8 cellular contexts compared by ENCODE assay signal in genomic region chr1:117120774-117121588, GRCh38. TPM values are rescaled to one million over a fixed set of nuclear protein-coding genes. Genes with fewer than 3 reads are reported as not detected.
A peak's percentile ranks its signal among the peaks of the same experiment; 100 is the strongest.
DNase-seq lines count a peak whose midpoint lies in the region; ATAC-seq and TF ChIP-seq lines count a peak whose summit lies in the region.

No MANE protein-coding gene starts in this region.

- no peaks in the 10 kb centered on the region for H3K79me2 ChIP-seq in DND-41 (ENCODE audit: insufficient read depth, low read length)
- H3K79me2 ChIP-seq in trophoblast cell (ENCODE audit: control insufficient read depth, insufficient read depth, low read length, poor library complexity): peaks cover 12% of the 10 kb centered on the region

- H3K9me3 Mint-ChIP-seq in activated B cell treated with CpG ODN at 0.5 μM for 24 hours: no peaks in the 10 kb centered on the region

- H2BK5ac ChIP-seq in trophoblast cell (ENCODE audit: low read depth, low read length, poor library complexity): peak overlapping the region; percentile 71

- H4K12ac ChIP-seq in trophoblast cell (ENCODE audit: low read depth, low read length): peak overlapping the region; percentile 93

- H3K27me3 ChIP-seq in DND-41 (ENCODE audit: insufficient read depth, low read length, poor library complexity) (peaks cover 38% of the 10 kb centered on the region), trophoblast cell (ENCODE audit: insufficient read depth, low read length) (no peaks in the 10 kb centered on the region)

- CTCF ChIA-PET in activated B cell treated with CpG ODN at 0.5 μM for 24 hours (lab: Charles Lee): no interaction called here

- peak overlapping the region; percentile 89 for H2BK120ac ChIP-seq in trophoblast cell (ENCODE audit: insufficient read depth, low read length, poor library complexity)

- H3K9ac ChIP-seq in DND-41 (ENCODE audit: low read depth, low read length) (no peak overlapping the region), trophoblast cell (ENCODE audit: low read length) (peak overlapping the region; percentile 66)

- peak overlapping the region; percentile 93 for H2BK12ac ChIP-seq in trophoblast cell (ENCODE audit: low read length)

- no peak overlapping the region for H2AFZ ChIP-seq in DND-41 (ENCODE audit: low read depth, low read length)
- H2AFZ ChIP-seq in trophoblast cell (ENCODE audit: insufficient read depth, low read length, poor library complexity): peak overlapping the region; percentile 84

- peak; percentile 42; the same call in 2 of the 3 replicates for ATAC-seq in DND-41 (ENCODE audit: insufficient read depth, low read depth)
- peak; percentile 2 for ATAC-seq in HG02623 (IDR thresholded peaks at IDR 0.05; ENCODE audit: unreplicated experiment)
- no peak for ATAC-seq in activated B cell treated with CpG ODN at 0.5 μM for 24 hours (ENCODE audit: low read depth)
- ATAC-seq in GM19463 (IDR thresholded peaks at IDR 0.05; ENCODE audit: unreplicated experiment): no peak
- no peak for ATAC-seq in HG03097 (IDR thresholded peaks at IDR 0.05; ENCODE audit: low FRiP score, unreplicated experiment)

- H3K4ac ChIP-seq in trophoblast cell (ENCODE audit: low read depth, low read length): peak overlapping the region; percentile 84

- H4K20me1 ChIP-seq in DND-41 (ENCODE audit: insufficient read depth, low read length): peaks cover 3% of the 10 kb centered on the region; the same call in 1 of the 2 replicates

- peak overlapping the region; percentile 88 for H3K4me3 Mint-ChIP-seq in activated B cell treated with CpG ODN at 0.5 μM for 24 hours

- no peaks in the 10 kb centered on the region for H3K9me3 ChIP-seq in DND-41 (ENCODE audit: insufficient read depth, low read length, severe bottlenecking)
- no peaks in the 10 kb centered on the region for H3K9me3 ChIP-seq in trophoblast cell (ENCODE audit: insufficient read depth, low read depth, low read length)

- no peak for TF ChIP-seq CTCF in DND-41 (IDR thresholded peaks at IDR 0.05; ENCODE audit: borderline replicate concordance, extremely low read depth, low read length, poor library complexity, severe bottlenecking)
- TF ChIP-seq CTCF in activated B cell treated with CpG ODN at 0.5 μM for 24 hours (IDR thresholded peaks at IDR 0.05): no peak

- peaks cover 21% of the 10 kb centered on the region for H3K79me1 ChIP-seq in trophoblast cell (ENCODE audit: low read length)

- peak; percentile 13 for DNase-seq in DND-41
- no peak for DNase-seq in activated B cell treated with CpG ODN at 0.5 μM for 24 hours
- DNase-seq in globus pallidus (ENCODE audit: low spot score): peak; percentile 21
- peak in 1 of 2 donors; percentile 15 for DNase-seq in trophoblast cell
- no peak for DNase-seq in epidermal melanocyte (ENCODE audit: insufficient read length, low spot score)

- no peaks in the 10 kb centered on the region for H3K36me3 Mint-ChIP-seq in activated B cell treated with CpG ODN at 0.5 μM for 24 hours (ENCODE audit: low read depth)

- H3K27ac ChIP-seq in DND-41 (ENCODE audit: low read length) (no peak overlapping the region), trophoblast cell (ENCODE audit: low read depth, low read length) (peak overlapping the region; percentile 96)

- H3K4me3 ChIP-seq in DND-41 (ENCODE audit: low read depth in 1 of 2, low read length in 2 of 2) (no peak overlapping the region), trophoblast cell (ENCODE audit: low read depth, low read length) (peak overlapping the region; percentile 82)

- intact Hi-C loops in activated B cell treated with CpG ODN at 0.5 μM for 24 hours (cut with micrococcal nuclease): loop anchor here (1.0 to 5.0 kb wide), 6 partner anchors 61 to 969 kb away; partner anchors contain the start of gene TTF2

- H3K14ac ChIP-seq in trophoblast cell (ENCODE audit: low read length): peak overlapping the region; percentile 81

- 0 out of 2 replicates have a peak overlapping the region, but pooled peaks have one; percentile 6 for H3K4me2 ChIP-seq in DND-41 (ENCODE audit: insufficient read depth, low read length)
- peak overlapping the region; percentile 89 for H3K4me2 ChIP-seq in trophoblast cell (ENCODE audit: low read length)

- peak overlapping the region; percentile 83 for H3K18ac ChIP-seq in trophoblast cell (ENCODE audit: low read length)

- peak overlapping the region; percentile 84 for H4K91ac ChIP-seq in trophoblast cell (ENCODE audit: low read depth, low read length)

- H3K27me3 Mint-ChIP-seq in activated B cell treated with CpG ODN at 0.5 μM for 24 hours: no peaks in the 10 kb centered on the region

- POLR2A ChIA-PET in activated B cell treated with CpG ODN at 0.5 μM for 24 hours (lab: Charles Lee): interaction anchor here (1.0 kb wide), 1 partner anchor 25 kb away, joined by 3 read pairs; no protein-coding TSS in a partner anchor

- peak overlapping the region; percentile 82 for H2AK5ac ChIP-seq in trophoblast cell (ENCODE audit: low read length)

- H3K4me1 ChIP-seq in DND-41 (ENCODE audit: insufficient read depth, low read length) (no peaks in the 10 kb centered on the region), trophoblast cell (ENCODE audit: control insufficient read depth in 1 of 2, insufficient read depth in 2 of 2, low read length in 2 of 2) (peaks cover 22 to 28% of the 10 kb centered on the region in 2 experiments)

- no peak overlapping the region for H3K23ac ChIP-seq in trophoblast cell (ENCODE audit: low read length)

- WGBS in trophoblast cell (ENCODE audit: extremely low coverage, insufficient coverage, insufficient read length): no CpG with 5 or more reads among the region's 29 CpGs

- H3K36me3 ChIP-seq in DND-41 (ENCODE audit: insufficient read depth, low read length) (no peaks in the 10 kb centered on the region), trophoblast cell (ENCODE audit: control insufficient read depth in 1 of 2, insufficient read depth in 2 of 2, low read length in 2 of 2) (peaks cover 9 to 16% of the 10 kb centered on the region in 2 experiments)

- no peak overlapping the region for H3K27ac Mint-ChIP-seq in activated B cell treated with CpG ODN at 0.5 μM for 24 hours

- H3K4me1 Mint-ChIP-seq in activated B cell treated with CpG ODN at 0.5 μM for 24 hours: peaks cover 13% of the 10 kb centered on the region

- peak overlapping the region; percentile 76 for H4K8ac ChIP-seq in trophoblast cell (ENCODE audit: low read depth, low read length)

RNA-seq across cellular contexts. Expression of gene TRIM45, which starts 0.6 kb away (rescaled TPM):
- total RNA-seq in activated B cell treated with CpG ODN at 0.5 μM for 24 hours: 0.76 and 1.5 TPM in 2 replicates
- 8.1 and 9.8 TPM in 2 replicates for polyA plus RNA-seq in trophoblast cell (2013)

Comparison
In these comparisons a context has a peak if more than half of its experiments do, and no peak if none do; other contexts are left out.
1. ATAC-seq: peak in DND-41 (single experiment) and HG02623 (single experiment); none in activated B cell treated with CpG ODN at 0.5 μM for 24 hours (single experiment), GM19463 (single experiment) and HG03097 (single experiment).
2. DNase-seq: peak in DND-41 (single experiment) and globus pallidus (single experiment); none in activated B cell treated with CpG ODN at 0.5 μM for 24 hours (single experiment) and epidermal melanocyte (single experiment).